In genomic region chr2:26245810-26246209, GRCh38 we compare ENCODE assay signal across 8 cellular contexts. TPM values are rescaled to one million over a fixed set of nuclear protein-coding genes. Genes with fewer than 3 reads are reported as not detected.
A peak's percentile ranks its signal among the peaks of the same experiment; 100 is the strongest.
DNase-seq lines count a peak whose midpoint lies in the region; ATAC-seq, FAIRE-seq and TF ChIP-seq lines count a peak whose summit lies in the region.

No MANE protein-coding gene starts in this region.

- H3K27me3 Mint-ChIP-seq in memory B cell: no peaks in the 10 kb centered on the region

- peaks cover 36% of the 10 kb centered on the region for H3K4me1 Mint-ChIP-seq in memory B cell

- intact Hi-C loops in GM12878 (cut with micrococcal nuclease; ENCODE audit: unreplicated experiment): loop anchor here (2.0 kb wide), 1 partner anchor 85 kb away; no protein-coding TSS in a partner anchor

- TF ChIP-seq EP300 in GM12878 (IDR thresholded peaks at IDR 0.05; ENCODE audit: borderline replicate concordance in 1 of 2, control insufficient read depth in 1 of 2, low read depth in 2 of 2, low read length in 2 of 2): no peak; a peak in 1 of 4 replicates

- RAD21 ChIA-PET in GM12878 (lab: Charles Lee; ENCODE audit: unreplicated experiment): interaction anchor here (0.8 to 4.9 kb wide), 6 partner anchors 21 to 101 kb away, joined by 4 to 41 read pairs (median 5); partner anchors contain the start of genes ADGRF3 and SELENOI

- FAIRE-seq in GM12878 (lab: Jason Lieb, UNC): peak; percentile 61

- no peak for TF ChIP-seq POLR2A in GM12878 (IDR thresholded peaks at IDR 0.05; ENCODE audit: low read depth, low read length)

- H2AFZ ChIP-seq in GM12878 (ENCODE audit: control insufficient read depth, low read depth, low read length): no peak overlapping the region

- SMC1A ChIA-PET in GM12878 (lab: Charles Lee; ENCODE audit: uncharacterized antibody, unreplicated experiment): interaction anchor here (0.6 to 8.9 kb wide), 13 partner anchors 8 to 953 kb away, joined by 3 to 71 read pairs (median 5); partner anchors contain the start of gene ADGRF3

- no peaks in the 10 kb centered on the region; the same call in 2 of the 3 replicates for H3K9me3 ChIP-seq in GM12878 (replicated peaks; ENCODE audit: control insufficient read depth, insufficient read depth, low read length)

- POLR2A ChIA-PET in GM12878 (lab: Charles Lee): interaction anchor here (0.5 to 5.1 kb wide), 11 partner anchors 15 to 1135 kb away, joined by 3 to 35 read pairs (median 6); partner anchors contain the start of genes ADGRF3, RAB10, SELENOI and ZNF513

- peaks cover 16% of the 10 kb centered on the region for H3K4me1 ChIP-seq in GM12878 (ENCODE audit: control insufficient read depth, insufficient read depth, low read length)

- H3K79me2 ChIP-seq in GM12878 (ENCODE audit: control insufficient read depth, insufficient read depth, low read length): peaks cover 92% of the 10 kb centered on the region

- CTCF ChIA-PET in GM12878 (lab: Yijun Ruan, JAX): interaction anchor here (1.0 to 2.9 kb wide), 5 partner anchors 14 to 224 kb away, joined by 3 to 12 read pairs (median 4); no protein-coding TSS in a partner anchor

- ATAC-seq in GM21447 (IDR thresholded peaks at IDR 0.05; ENCODE audit: unreplicated experiment): peak; percentile 62
- peak; percentile 70 for ATAC-seq in GM12878
- ATAC-seq in memory B cell (ENCODE audit: low read depth): no peak

- peak overlapping the region; percentile 96 for H3K27ac ChIP-seq in GM12878 (ENCODE audit: control insufficient read depth, insufficient read depth)

- peak overlapping the region; percentile 92 for H3K4me3 ChIP-seq in GM12878

- no peak for TF ChIP-seq CTCF in GM12878 (IDR thresholded peaks at IDR 0.05 in 2 of 3, conservative IDR thresholded peaks at IDR 0.05 in 1 of 3; ENCODE audit: control insufficient read depth in 2 of 3, extremely low read depth in 1 of 3, insufficient read depth in 1 of 3, low read depth in 3 of 3, low read length in 3 of 3)

- H3K36me3 Mint-ChIP-seq in memory B cell: no peaks in the 10 kb centered on the region

- no peaks in the 10 kb centered on the region for H3K36me3 ChIP-seq in GM12878 (ENCODE audit: control insufficient read depth in 2 of 2, insufficient read depth in 2 of 2, low read length in 1 of 2)

- WGBS in GM12878 (ENCODE audit: insufficient coverage, insufficient replicate concordance, low lambda C conversion rate, missing lambda C conversion rate): 0% methylated on average over 3 of the region's 3 CpGs

- no TSS peak for BruUV-seq in GM12878 (replicated peaks; lab: Mats Ljungman, UMichigan)

- peak; percentile 11 for DNase-seq in GM03348 (ENCODE audit: low spot score)
- DNase-seq in KBM-7: peak; percentile 21
- DNase-seq in GM12878 (ENCODE audit: low read depth, low spot score): peak; percentile 53
- DNase-seq in memory B cell (ENCODE audit: low spot score in 2 of 2): no peak
- no peak for DNase-seq in stimulated activated CD4-positive, alpha-beta T cell treated with anti-CD3 and anti-CD28 coated beads, Interleukin-4, amount 100 ng/mL, for 4 hours
- DNase-seq in stimulated activated CD8-positive, alpha-beta memory T cell treated with anti-CD3 and anti-CD28 coated beads, Interleukin-4, amount 100 ng/mL, for 48 hours: no peak
- no peak for DNase-seq in nucleus accumbens (lab: John Stamatoyannopoulos, UW)

- peak overlapping the region; percentile 98 for H3K27ac Mint-ChIP-seq in memory B cell

- no peaks in the 10 kb centered on the region for H3K27me3 ChIP-seq in GM12878 (replicated peaks in 1 of 2; ENCODE audit: control insufficient read depth in 2 of 2, insufficient read depth in 2 of 2, low read length in 1 of 2)

- peak overlapping the region; percentile 94 for H3K9ac ChIP-seq in GM12878 (ENCODE audit: control insufficient read depth, insufficient read depth, low read length)

- H4K20me1 ChIP-seq in GM12878 (ENCODE audit: control insufficient read depth, insufficient read depth): no peaks in the 10 kb centered on the region

- H3K4me3 Mint-ChIP-seq in memory B cell: peak overlapping the region; percentile 98

- no peak for TF ChIP-seq RAD21 in GM12878 (IDR thresholded peaks at IDR 0.05; ENCODE audit: insufficient read depth, low read depth, low read length)

- peak overlapping the region; percentile 82 for H3K4me2 ChIP-seq in GM12878 (ENCODE audit: control insufficient read depth, insufficient read depth)

- in situ Hi-C loops in KBM-7 (cut with MboI; ENCODE audit: low pct_unique_long_range_greater_than_20kb, low sequenced_read_pairs): no loop called here
- in situ Hi-C loops in GM12878 (cut with MboI): no loop called here

- no peaks in the 10 kb centered on the region for H3K9me3 Mint-ChIP-seq in memory B cell

TF ChIP-seq in GM12878, 131 proteins besides CTCF, POLR2A, EP300 and RAD21 (continues in another document):
- 0 out of 2 replicates have a peak, but pooled peaks have one; percentile 47 for TF ChIP-seq NFIC (IDR thresholded peaks at IDR 0.05; ENCODE audit: low read depth, low read length)
- no peak for TF ChIP-seq MTA2 (IDR thresholded peaks at IDR 0.05; ENCODE audit: low read depth)
- peak; percentile 71; the same call in 1 of the 2 replicates for TF ChIP-seq IRF4 (IDR thresholded peaks at IDR 0.05; ENCODE audit: low read depth, low read length)
- no peak for TF ChIP-seq NR2C1 (IDR thresholded peaks at IDR 0.05)
- TF ChIP-seq TBL1XR1 (IDR thresholded peaks at IDR 0.05; ENCODE audit: low read depth, low read length): no peak
- TF ChIP-seq MEF2B (IDR thresholded peaks at IDR 0.05; ENCODE audit: partially characterized antibody, poor library complexity, severe bottlenecking): no peak
- TF ChIP-seq LARP7 (IDR thresholded peaks at IDR 0.05): no peak
- TF ChIP-seq PBX3 (IDR thresholded peaks at IDR 0.05; ENCODE audit: insufficient replicate concordance, low read depth, low read length): peak; percentile 71
- no peak for TF ChIP-seq POLR2AphosphoS2 (IDR thresholded peaks at IDR 0.05; ENCODE audit: low read depth, low read length)
- no peak for TF ChIP-seq YY1 (IDR thresholded peaks at IDR 0.05; ENCODE audit: low read depth, low read length)
- TF ChIP-seq MTA3 (IDR thresholded peaks at IDR 0.05; ENCODE audit: borderline replicate concordance, low read length): 0 out of 2 replicates have a peak, but pooled peaks have one; percentile 61
- peak; percentile 26; the same call in 1 of the 2 replicates for TF ChIP-seq BCL11A (IDR thresholded peaks at IDR 0.05; ENCODE audit: low read depth, low read length)
- TF ChIP-seq SPI1 (IDR thresholded peaks at IDR 0.05; ENCODE audit: borderline replicate concordance, insufficient read depth, low read depth, low read length): no peak

RNA-seq across cellular contexts. Expression of gene HADHB, which starts 1.1 kb away (rescaled TPM):
- 148 and 151 TPM in 2 replicates for total RNA-seq in GM12878 (2013; cell fraction: nucleolus; rRNA removed)
- total RNA-seq in GM12878 (2014; rRNA removed): 53.7 and 67.3 TPM in 2 replicates
- total RNA-seq in GM12878 (2014; rRNA removed; fragmentation: Illumina TruSeq; extraction: Trizol): 68.8 and 69.3 TPM in 2 replicates
- total RNA-seq in GM12878 (2021): 73.5 and 78.6 TPM in 2 replicates
- polyA plus RNA-seq in GM12878 (2011; ENCODE audit: low read depth): 51.6 TPM
- polyA plus RNA-seq in GM12878 (2011; rRNA removed): 123 and 161 TPM in 2 replicates
- 98.4 and 125 TPM in 2 replicates for polyA plus RNA-seq in GM12878 (2011; cell fraction: cytosol; rRNA removed)
- polyA plus RNA-seq in GM12878 (2011; cell fraction: nucleus; rRNA removed): 86.4 and 86.8 TPM in 2 replicates
- 51.4 and 70.3 TPM in 2 replicates for polyA plus RNA-seq in GM12878 (2012)
- polyA plus RNA-seq in GM12878 (2014; fragmentation: Illumina TruSeq; extraction: Trizol): 67.0 and 76.4 TPM in 2 replicates
- polyA plus RNA-seq in GM12878 (2014; fragmentation: Nextera tagmentation; extraction: Ambion mirVana): 100 to 1,000 TPM; 107 to 145 TPM
- 60.7 and 68.6 TPM in 2 replicates for polyA plus RNA-seq in GM12878 (2014; rRNA removed)
- polyA plus RNA-seq in GM12878 (2016; fragmentation: Nextera tagmentation; extraction: Ambion mirVana): 100 to 1,000 TPM in 1 of 2 experiments, 10 to 100 TPM in 1; 97.5 to 104 TPM
- polyA minus RNA-seq in GM12878 (2011; rRNA and poly(A)+ RNA removed): 145 and 159 TPM in 2 replicates
- 24.9 and 31.3 TPM in 2 replicates for polyA minus RNA-seq in GM12878 (2011; cell fraction: cytosol; rRNA and poly(A)+ RNA removed)
- polyA minus RNA-seq in GM12878 (2011; cell fraction: nucleus; rRNA and poly(A)+ RNA removed): 29.4 and 49.3 TPM in 2 replicates

RNA-seq across cellular contexts. Expression of gene HADHA, which starts 1.4 kb away (rescaled TPM):
- 66.8 and 68.7 TPM in 2 replicates for total RNA-seq in GM12878 (2013; cell fraction: nucleolus; rRNA removed)
- total RNA-seq in GM12878 (2014; rRNA removed) (158 and 175 TPM in 2 replicates), GM12878 (2014; rRNA removed; fragmentation: Illumina TruSeq; extraction: Trizol) (170 TPM in 2 replicates), GM12878 (2021) (160 and 161 TPM in 2 replicates)
- 104 TPM for polyA plus RNA-seq in GM12878 (2011; ENCODE audit: low read depth)
- polyA plus RNA-seq in GM12878 (2011; rRNA removed) (194 and 208 TPM in 2 replicates), GM12878 (2014; fragmentation: Illumina TruSeq; extraction: Trizol) (207 and 221 TPM in 2 replicates), GM12878 (2014; fragmentation: Nextera tagmentation; extraction: Ambion mirVana) (100 to 1,000 TPM; 109 to 144 TPM), GM12878 (2014; rRNA removed) (114 and 125 TPM in 2 replicates), GM12878 (2016; fragmentation: Nextera tagmentation; extraction: Ambion mirVana) (100 to 1,000 TPM; 187 to 190 TPM)
- polyA plus RNA-seq in GM12878 (2011; cell fraction: cytosol; rRNA removed): 157 and 181 TPM in 2 replicates
- polyA plus RNA-seq in GM12878 (2011; cell fraction: nucleus; rRNA removed): 110 and 115 TPM in 2 replicates
- polyA plus RNA-seq in GM12878 (2012): 108 and 139 TPM in 2 replicates
- 204 and 208 TPM in 2 replicates for polyA minus RNA-seq in GM12878 (2011; rRNA and poly(A)+ RNA removed)
- 79.4 and 89.2 TPM in 2 replicates for polyA minus RNA-seq in GM12878 (2011; cell fraction: cytosol; rRNA and poly(A)+ RNA removed)
- polyA minus RNA-seq in GM12878 (2011; cell fraction: nucleus; rRNA and poly(A)+ RNA removed): 32.5 and 45.4 TPM in 2 replicates

Comparison
In these comparisons a context has a peak if more than half of its experiments do, and no peak if none do; other contexts are left out.
1. DNase-seq: peak in GM03348 (single experiment), KBM-7 (single experiment) and GM12878 (single experiment); none in memory B cell (0 of 2), stimulated activated CD4-positive, alpha-beta T cell treated with anti-CD3 and anti-CD28 coated beads, Interleukin-4, amount 100 ng/mL, for 4 hours (0 of 2), stimulated activated CD8-positive, alpha-beta memory T cell treated with anti-CD3 and anti-CD28 coated beads, Interleukin-4, amount 100 ng/mL, for 48 hours (single experiment) and nucleus accumbens (0 of 56).